28 cellular contexts compared by ENCODE assay signal in genomic region chr21:21828130-21828529, GRCh38.
DNase-seq lines count a peak whose midpoint lies in the region; ATAC-seq, FAIRE-seq and TF ChIP-seq lines count a peak whose summit lies in the region.
"Had no signal": no experiment of that assay in that cellular context is flagged by ENCODE, and none has a peak within 500 bp of the region (broad histone marks: within the 10 kb centered on the region; RNA-seq: fewer than 3 reads in every experiment).

No MANE protein-coding gene starts in this region.

- in situ Hi-C loops in HepG2 (cut with HindIII; ENCODE audit: extremely low pct_ligation_motif_present, low pct_unique_long_range_greater_than_20kb), result no loop called here

- BruUV-seq in HepG2 (replicated peaks; lab: Mats Ljungman, UMichigan), result no TSS peak

- intact Hi-C loops in HepG2 (cut with micrococcal nuclease; ENCODE audit: unreplicated experiment) (no loop called here), right lobe of liver (cut with DNase I) (no loop called here)

- no peak for TF ChIP-seq EP300 in HepG2 (IDR thresholded peaks at IDR 0.05; ENCODE audit: low read depth in 2 of 2, low read length in 2 of 2)
- TF ChIP-seq EP300 in HepG2 (CRISPR knock-in tag; IDR thresholded peaks at IDR 0.05; ENCODE audit: borderline replicate concordance), result no peak

- H3K9me3 ChIP-seq in HepG2 (ENCODE audit: low read length) (peaks cover 86% of the 10 kb centered on the region), right lobe of liver (no peaks in the 10 kb centered on the region)
- H3K9me3 ChIP-seq: A549; BE2C; BLaER1; BLaER1 treated with 17β-estradiol and CSF1 and Interleukin-3, amounts not matched to agents 10 nM and 100 nM; Caco-2 had no signal

- H3K4me2 ChIP-seq in HepG2 (ENCODE audit: low read depth, low read length), result no peak overlapping the region
- H3K4me2 ChIP-seq: A549; BLaER1; BLaER1 treated with 17β-estradiol and CSF1 and Interleukin-3, amounts not matched to agents 10 nM and 100 nM had no signal

- DNase-seq in HepG2 (ENCODE audit: low spot score) (no peak), right lobe of liver (no peak)
- DNase-seq: 8988T; ACHN; AML-193; BE2C; C1 segment of cervical spinal cord; Caco-2; Calu3; CD4-positive, alpha-beta T cell; CD4-positive, CD25-positive, alpha-beta regulatory T cell; CD8-positive, alpha-beta memory T cell; CD8-positive, alpha-beta T cell; COR-L47; DMS 273 treated with DMSO at 0.1 percent for 48 hours; DMS153; DMS53; DMS79; DMS79 treated with DMSO at 0.1 percent for 48 hours; DND-41; EL had no signal

- H3K36me3 ChIP-seq in HepG2 (replicated peaks in 1 of 2; ENCODE audit: control insufficient read depth in 1 of 2, insufficient read depth in 2 of 2, low read length in 2 of 2), result no peaks in the 10 kb centered on the region
- no peaks in the 10 kb centered on the region for H3K36me3 ChIP-seq in right lobe of liver
- H3K36me3 ChIP-seq: BE2C; BLaER1; BLaER1 treated with 17β-estradiol and CSF1 and Interleukin-3, amounts not matched to agents 10 nM and 100 nM had no signal

- no peaks in the 10 kb centered on the region for H4K20me1 ChIP-seq in HepG2 (ENCODE audit: insufficient read depth, low read length)
- H4K20me1 ChIP-seq: BLaER1; BLaER1 treated with 17β-estradiol and CSF1 and Interleukin-3, amounts not matched to agents 10 nM and 100 nM had no signal

- no peak for FAIRE-seq in HepG2 (lab: Jason Lieb, UNC)
- FAIRE-seq: A204.1, A549, D721Med had no signal

- TF ChIP-seq POLR2A in HepG2 (IDR thresholded peaks at IDR 0.05; ENCODE audit: insufficient read depth in 1 of 2, low read depth in 2 of 2, low read length in 2 of 2) (no peak), right lobe of liver (IDR thresholded peaks at IDR 0.05) (no peak)

- no peak overlapping the region for H3K9ac ChIP-seq in HepG2 (ENCODE audit: insufficient read depth, low read depth, low read length)
- H3K9ac ChIP-seq: BLaER1; BLaER1 treated with 17β-estradiol and CSF1 and Interleukin-3, amounts not matched to agents 10 nM and 100 nM had no signal

- H3K27ac ChIP-seq in HepG2 (ENCODE audit: extremely low read length, insufficient read depth, low read length) (no peak overlapping the region), right lobe of liver (no peak overlapping the region)
- H3K27ac ChIP-seq: 22Rv1; A549; BLaER1; BLaER1 treated with 17β-estradiol and CSF1 and Interleukin-3, amounts not matched to agents 10 nM and 100 nM; C4-2B had no signal

- H3K4me1 ChIP-seq in HepG2 (ENCODE audit: insufficient read depth, low read length), result no peaks in the 10 kb centered on the region
- no peaks in the 10 kb centered on the region for H3K4me1 ChIP-seq in right lobe of liver
- H3K4me1 ChIP-seq: A549; BE2C; BLaER1; BLaER1 treated with 17β-estradiol and CSF1 and Interleukin-3, amounts not matched to agents 10 nM and 100 nM; Caco-2 had no signal

- no peak overlapping the region for H2AFZ ChIP-seq in HepG2 (ENCODE audit: low read length)

- 18% methylated on average over 1 of the region's 1 CpG for WGBS in HepG2 (ENCODE audit: low lambda C conversion rate)
- 53% methylated on average over 1 of the region's 1 CpG for WGBS in right lobe of liver (ENCODE audit: insufficient coverage, low coverage, low lambda C conversion rate, missing lambda C conversion rate)

- no peaks in the 10 kb centered on the region for H3K79me2 ChIP-seq in HepG2 (ENCODE audit: insufficient read depth, low read length)

- TF ChIP-seq RAD21 in HepG2 (CRISPR knock-in tag; IDR thresholded peaks at IDR 0.05), result no peak

- CTCF ChIA-PET in HepG2 (lab: Yijun Ruan, JAX; ENCODE audit: low intra/inter-chr PET ratio, low total read pairs), result no interaction called here

- H3K4me3 ChIP-seq in HepG2 (replicated peaks in 1 of 3; ENCODE audit: insufficient read depth in 1 of 3, low read depth in 2 of 3, low read length in 3 of 3), result no peak overlapping the region
- no peak overlapping the region for H3K4me3 ChIP-seq in right lobe of liver
- H3K4me3 ChIP-seq: A549; BLaER1; BLaER1 treated with 17β-estradiol and CSF1 and Interleukin-3, amounts not matched to agents 10 nM and 100 nM had no signal

- TF ChIP-seq CTCF in HepG2 (CRISPR knock-in tag; IDR thresholded peaks at IDR 0.05) (no peak), right lobe of liver (IDR thresholded peaks at IDR 0.05) (no peak)

- no peaks in the 10 kb centered on the region for H3K27me3 ChIP-seq in HepG2 (ENCODE audit: control insufficient read depth in 1 of 2, insufficient read depth in 2 of 2, low read length in 2 of 2)
- no peaks in the 10 kb centered on the region for H3K27me3 ChIP-seq in right lobe of liver
- H3K27me3 ChIP-seq: BE2C; BLaER1; BLaER1 treated with 17β-estradiol and CSF1 and Interleukin-3, amounts not matched to agents 10 nM and 100 nM had no signal

- POLR2A ChIA-PET in HepG2 (lab: Yijun Ruan, JAX), result no interaction called here

- no peak for ATAC-seq in HepG2
- no peak for ATAC-seq in right lobe of liver
- ATAC-seq: A549; CD8-positive, alpha-beta T cell had no signal

TF ChIP-seq in HepG2, 621 proteins besides CTCF, POLR2A, EP300 and RAD21:
- TF ChIP-seq ZNF75D (CRISPR knock-in tag; IDR thresholded peaks at IDR 0.05; ENCODE audit: borderline replicate concordance), result no peak
- peak; percentile 79 for TF ChIP-seq CREB1 (IDR thresholded peaks at IDR 0.05)
- no peak for TF ChIP-seq CREB1 (CRISPR knock-in tag; IDR thresholded peaks at IDR 0.05)
- peak; percentile 68 for TF ChIP-seq ATF7 (IDR thresholded peaks at IDR 0.05)
- no peak for TF ChIP-seq ATF7 (CRISPR knock-in tag; IDR thresholded peaks at IDR 0.05)
- no peak for TF ChIP-seq BRD4 (CRISPR knock-in tag; IDR thresholded peaks at IDR 0.05)
- no peak for TF ChIP-seq ATF6 (CRISPR knock-in tag; conservative IDR thresholded peaks at IDR 0.05)
- TF ChIP-seq ZNF878 (CRISPR knock-in tag; IDR thresholded peaks at IDR 0.05), result no peak
- TF ChIP-seq MAFG (CRISPR knock-in tag; IDR thresholded peaks at IDR 0.05), result no peak
- TF ChIP-seq, protein P1, sequence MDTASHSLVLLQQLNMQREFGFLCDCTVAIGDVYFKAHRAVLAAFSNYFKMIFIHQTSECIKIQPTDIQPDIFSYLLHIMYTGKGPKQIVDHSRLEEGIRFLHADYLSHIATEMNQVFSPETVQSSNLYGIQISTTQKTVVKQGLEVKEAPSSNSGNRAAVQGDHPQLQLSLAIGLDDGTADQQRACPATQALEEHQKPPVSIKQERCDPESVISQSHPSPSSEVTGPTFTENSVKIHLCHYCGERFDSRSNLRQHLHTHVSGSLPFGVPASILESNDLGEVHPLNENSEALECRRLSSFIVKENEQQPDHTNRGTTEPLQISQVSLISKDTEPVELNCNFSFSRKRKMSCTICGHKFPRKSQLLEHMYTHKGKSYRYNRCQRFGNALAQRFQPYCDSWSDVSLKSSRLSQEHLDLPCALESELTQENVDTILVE (CRISPR knock-in tag; IDR thresholded peaks at IDR 0.05), result no peak
- TF ChIP-seq HDAC1 (CRISPR knock-in tag; IDR thresholded peaks at IDR 0.05), result no peak
- TF ChIP-seq SP4 (CRISPR knock-in tag; IDR thresholded peaks at IDR 0.05), result no peak
- TF ChIP-seq ZGPAT (CRISPR knock-in tag; IDR thresholded peaks at IDR 0.05), result no peak
- no peak for TF ChIP-seq KDM6A (CRISPR knock-in tag; IDR thresholded peaks at IDR 0.05; ENCODE audit: low read depth)
